8 cellular contexts compared by ENCODE assay signal in the genomic region with DNA sequence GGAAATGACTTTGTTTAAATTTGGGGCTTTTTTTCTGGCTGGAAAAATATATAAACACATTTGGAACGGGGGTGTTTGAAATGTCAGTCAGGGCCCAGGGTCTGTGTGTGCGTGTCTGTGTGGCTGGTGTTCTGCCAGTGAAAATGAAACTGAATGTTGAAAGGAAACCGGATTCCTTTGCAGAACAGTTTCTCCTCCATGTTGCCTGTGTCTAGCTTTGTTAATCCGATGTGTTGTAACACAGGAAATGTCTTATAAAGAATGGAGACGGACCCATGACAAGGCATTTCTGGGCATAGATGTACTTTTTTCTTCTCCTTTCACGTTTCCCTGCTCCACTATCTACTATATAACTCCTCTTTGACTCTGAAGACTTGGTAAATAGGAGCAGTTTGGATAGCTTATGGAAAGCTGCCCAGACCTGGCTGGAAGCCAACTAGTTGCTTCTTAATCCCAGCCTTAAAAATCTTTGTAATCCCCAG. TPM values are rescaled to one million over a fixed set of nuclear protein-coding genes. Genes with fewer than 3 reads are reported as not detected.
DNase-seq lines count a peak whose midpoint lies in the region; ATAC-seq and TF ChIP-seq lines count a peak whose summit lies in the region.

No MANE protein-coding gene starts in this region.

- DNase-seq in GM12865 (ENCODE audit: low read depth) (peak; percentile 90), H4 (ENCODE audit: low spot score) (peak; percentile 88), NB4 (ENCODE audit: low read depth) (peak; percentile 92), activated T-cell treated with anti-CD3 and anti-CD28 coated beads for 1 hour (ENCODE audit: low read depth) (peak; percentile 9), esophagus squamous epithelium (lab: John Stamatoyannopoulos, UW) (no peak), pons (ENCODE audit: low spot score) (peak; percentile 82), OCI-M2 (lab: John Stamatoyannopoulos, UW; ENCODE audit: unreplicated experiment) (no peak), WTC11 (ENCODE audit: low spot score) (no peak)

- peaks cover 68% of the 10 kb centered on the region for H3K27me3 Mint-ChIP-seq in WTC11 (ENCODE audit: low read depth)

- peaks cover 56 to 84% (median 60%) of the 10 kb centered on the region in 3 donors for H3K4me1 ChIP-seq in esophagus squamous epithelium

- no peak overlapping the region for H3K27ac Mint-ChIP-seq in WTC11

- H3K4me1 Mint-ChIP-seq in WTC11, result peaks cover 7% of the 10 kb centered on the region

- no peaks in the 10 kb centered on the region for H3K9me3 ChIP-seq in esophagus squamous epithelium

- TF ChIP-seq POLR2A in NB4 (IDR thresholded peaks at IDR 0.05; ENCODE audit: extremely low read depth, insufficient read length) (peak; percentile 18), esophagus squamous epithelium (IDR thresholded peaks at IDR 0.05) (peak in 1 of 4 donors; percentile 39)

- WGBS in esophagus squamous epithelium, 2 donors, result 0% methylated on average over 6 of the region's 6 CpGs

- H3K4me3 ChIP-seq in GM12865 (ENCODE audit: low read depth, low read length) (peak overlapping the region; percentile 48), NB4 (ENCODE audit: low read depth, low read length) (peak overlapping the region; percentile 87), esophagus squamous epithelium (peak overlapping the region; percentile 2 to 57 (median 40))

- no peaks in the 10 kb centered on the region for H3K27me3 ChIP-seq in esophagus squamous epithelium

- no peaks in the 10 kb centered on the region for H3K36me3 Mint-ChIP-seq in WTC11

- peak overlapping the region; percentile 90 to 99 (median 94) for H3K27ac ChIP-seq in esophagus squamous epithelium

- intact Hi-C loops in esophagus squamous epithelium (cut with DNase I), result no loop called here

- TF ChIP-seq CTCF in GM12865 (IDR thresholded peaks at IDR 0.05; ENCODE audit: insufficient read depth, low read depth, low read length, missing control alignments), result no peak
- TF ChIP-seq CTCF in NB4 (IDR thresholded peaks at IDR 0.05; ENCODE audit: low read depth, low read length), result no peak
- TF ChIP-seq CTCF in esophagus squamous epithelium (IDR thresholded peaks at IDR 0.05), result peak in 1 of 6 experiments; percentile 3
- TF ChIP-seq CTCF in WTC11 (IDR thresholded peaks at IDR 0.05), result no peak

- POLR2A ChIA-PET in WTC11 (lab: Charles Lee), result no interaction called here

- no peaks in the 10 kb centered on the region for H3K9me3 Mint-ChIP-seq in WTC11

- no peaks in the 10 kb centered on the region for H3K36me3 ChIP-seq in esophagus squamous epithelium

- ATAC-seq in WTC11, result no peak

- CTCF ChIA-PET in WTC11 (lab: Charles Lee), result interaction anchor here (0.9 kb wide), 1 partner anchor 26 kb away, joined by 3 read pairs; no protein-coding TSS in a partner anchor

- H3K4me3 Mint-ChIP-seq in WTC11, result no peak overlapping the region

TF ChIP-seq in WTC11, 78 proteins besides CTCF, POLR2A, EP300 and RAD21 (continues in another document):
- no peak for TF ChIP-seq RORB (CRISPR knock-in tag; IDR thresholded peaks at IDR 0.05)
- TF ChIP-seq GRHL2 (CRISPR knock-in tag; IDR thresholded peaks at IDR 0.05; ENCODE audit: insufficient replicate concordance, severe bottlenecking), result no peak
- TF ChIP-seq, protein P1, sequence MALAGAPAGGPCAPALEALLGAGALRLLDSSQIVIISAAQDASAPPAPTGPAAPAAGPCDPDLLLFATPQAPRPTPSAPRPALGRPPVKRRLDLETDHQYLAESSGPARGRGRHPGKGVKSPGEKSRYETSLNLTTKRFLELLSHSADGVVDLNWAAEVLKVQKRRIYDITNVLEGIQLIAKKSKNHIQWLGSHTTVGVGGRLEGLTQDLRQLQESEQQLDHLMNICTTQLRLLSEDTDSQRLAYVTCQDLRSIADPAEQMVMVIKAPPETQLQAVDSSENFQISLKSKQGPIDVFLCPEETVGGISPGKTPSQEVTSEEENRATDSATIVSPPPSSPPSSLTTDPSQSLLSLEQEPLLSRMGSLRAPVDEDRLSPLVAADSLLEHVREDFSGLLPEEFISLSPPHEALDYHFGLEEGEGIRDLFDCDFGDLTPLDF (CRISPR knock-in tag; IDR thresholded peaks at IDR 0.05), result no peak
- TF ChIP-seq, protein P2, sequence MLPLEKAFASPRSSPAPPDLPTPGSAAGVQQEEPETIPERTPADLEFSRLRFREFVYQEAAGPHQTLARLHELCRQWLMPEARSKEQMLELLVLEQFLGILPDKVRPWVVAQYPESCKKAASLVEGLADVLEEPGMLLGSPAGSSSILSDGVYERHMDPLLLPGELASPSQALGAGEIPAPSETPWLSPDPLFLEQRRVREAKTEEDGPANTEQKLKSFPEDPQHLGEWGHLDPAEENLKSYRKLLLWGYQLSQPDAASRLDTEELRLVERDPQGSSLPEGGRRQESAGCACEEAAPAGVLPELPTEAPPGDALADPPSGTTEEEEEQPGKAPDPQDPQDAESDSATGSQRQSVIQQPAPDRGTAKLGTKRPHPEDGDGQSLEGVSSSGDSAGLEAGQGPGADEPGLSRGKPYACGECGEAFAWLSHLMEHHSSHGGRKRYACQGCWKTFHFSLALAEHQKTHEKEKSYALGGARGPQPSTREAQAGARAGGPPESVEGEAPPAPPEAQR (CRISPR knock-in tag; IDR thresholded peaks at IDR 0.05), result no peak
- TF ChIP-seq, protein P3, sequence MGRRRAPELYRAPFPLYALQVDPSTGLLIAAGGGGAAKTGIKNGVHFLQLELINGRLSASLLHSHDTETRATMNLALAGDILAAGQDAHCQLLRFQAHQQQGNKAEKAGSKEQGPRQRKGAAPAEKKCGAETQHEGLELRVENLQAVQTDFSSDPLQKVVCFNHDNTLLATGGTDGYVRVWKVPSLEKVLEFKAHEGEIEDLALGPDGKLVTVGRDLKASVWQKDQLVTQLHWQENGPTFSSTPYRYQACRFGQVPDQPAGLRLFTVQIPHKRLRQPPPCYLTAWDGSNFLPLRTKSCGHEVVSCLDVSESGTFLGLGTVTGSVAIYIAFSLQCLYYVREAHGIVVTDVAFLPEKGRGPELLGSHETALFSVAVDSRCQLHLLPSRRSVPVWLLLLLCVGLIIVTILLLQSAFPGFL (CRISPR knock-in tag; IDR thresholded peaks at IDR 0.05; ENCODE audit: borderline replicate concordance), result no peak
- no peak for TF ChIP-seq ZBTB21 (CRISPR knock-in tag; IDR thresholded peaks at IDR 0.05; ENCODE audit: borderline replicate concordance)
- no peak for TF ChIP-seq CREB1 (CRISPR knock-in tag; IDR thresholded peaks at IDR 0.05)
- no peak for TF ChIP-seq NFATC4 (CRISPR knock-in tag; IDR thresholded peaks at IDR 0.05)
- TF ChIP-seq PRRX2 (CRISPR knock-in tag; IDR thresholded peaks at IDR 0.05), result no peak
- no peak for TF ChIP-seq NFE2L1 (CRISPR knock-in tag; IDR thresholded peaks at IDR 0.05)
- no peak for TF ChIP-seq SOX15 (CRISPR knock-in tag; IDR thresholded peaks at IDR 0.05)
- TF ChIP-seq, protein P4, sequence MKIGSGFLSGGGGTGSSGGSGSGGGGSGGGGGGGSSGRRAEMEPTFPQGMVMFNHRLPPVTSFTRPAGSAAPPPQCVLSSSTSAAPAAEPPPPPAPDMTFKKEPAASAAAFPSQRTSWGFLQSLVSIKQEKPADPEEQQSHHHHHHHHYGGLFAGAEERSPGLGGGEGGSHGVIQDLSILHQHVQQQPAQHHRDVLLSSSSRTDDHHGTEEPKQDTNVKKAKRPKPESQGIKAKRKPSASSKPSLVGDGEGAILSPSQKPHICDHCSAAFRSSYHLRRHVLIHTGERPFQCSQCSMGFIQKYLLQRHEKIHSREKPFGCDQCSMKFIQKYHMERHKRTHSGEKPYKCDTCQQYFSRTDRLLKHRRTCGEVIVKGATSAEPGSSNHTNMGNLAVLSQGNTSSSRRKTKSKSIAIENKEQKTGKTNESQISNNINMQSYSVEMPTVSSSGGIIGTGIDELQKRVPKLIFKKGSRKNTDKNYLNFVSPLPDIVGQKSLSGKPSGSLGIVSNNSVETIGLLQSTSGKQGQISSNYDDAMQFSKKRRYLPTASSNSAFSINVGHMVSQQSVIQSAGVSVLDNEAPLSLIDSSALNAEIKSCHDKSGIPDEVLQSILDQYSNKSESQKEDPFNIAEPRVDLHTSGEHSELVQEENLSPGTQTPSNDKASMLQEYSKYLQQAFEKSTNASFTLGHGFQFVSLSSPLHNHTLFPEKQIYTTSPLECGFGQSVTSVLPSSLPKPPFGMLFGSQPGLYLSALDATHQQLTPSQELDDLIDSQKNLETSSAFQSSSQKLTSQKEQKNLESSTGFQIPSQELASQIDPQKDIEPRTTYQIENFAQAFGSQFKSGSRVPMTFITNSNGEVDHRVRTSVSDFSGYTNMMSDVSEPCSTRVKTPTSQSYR (CRISPR knock-in tag; IDR thresholded peaks at IDR 0.05), result no peak
- TF ChIP-seq, protein P5, sequence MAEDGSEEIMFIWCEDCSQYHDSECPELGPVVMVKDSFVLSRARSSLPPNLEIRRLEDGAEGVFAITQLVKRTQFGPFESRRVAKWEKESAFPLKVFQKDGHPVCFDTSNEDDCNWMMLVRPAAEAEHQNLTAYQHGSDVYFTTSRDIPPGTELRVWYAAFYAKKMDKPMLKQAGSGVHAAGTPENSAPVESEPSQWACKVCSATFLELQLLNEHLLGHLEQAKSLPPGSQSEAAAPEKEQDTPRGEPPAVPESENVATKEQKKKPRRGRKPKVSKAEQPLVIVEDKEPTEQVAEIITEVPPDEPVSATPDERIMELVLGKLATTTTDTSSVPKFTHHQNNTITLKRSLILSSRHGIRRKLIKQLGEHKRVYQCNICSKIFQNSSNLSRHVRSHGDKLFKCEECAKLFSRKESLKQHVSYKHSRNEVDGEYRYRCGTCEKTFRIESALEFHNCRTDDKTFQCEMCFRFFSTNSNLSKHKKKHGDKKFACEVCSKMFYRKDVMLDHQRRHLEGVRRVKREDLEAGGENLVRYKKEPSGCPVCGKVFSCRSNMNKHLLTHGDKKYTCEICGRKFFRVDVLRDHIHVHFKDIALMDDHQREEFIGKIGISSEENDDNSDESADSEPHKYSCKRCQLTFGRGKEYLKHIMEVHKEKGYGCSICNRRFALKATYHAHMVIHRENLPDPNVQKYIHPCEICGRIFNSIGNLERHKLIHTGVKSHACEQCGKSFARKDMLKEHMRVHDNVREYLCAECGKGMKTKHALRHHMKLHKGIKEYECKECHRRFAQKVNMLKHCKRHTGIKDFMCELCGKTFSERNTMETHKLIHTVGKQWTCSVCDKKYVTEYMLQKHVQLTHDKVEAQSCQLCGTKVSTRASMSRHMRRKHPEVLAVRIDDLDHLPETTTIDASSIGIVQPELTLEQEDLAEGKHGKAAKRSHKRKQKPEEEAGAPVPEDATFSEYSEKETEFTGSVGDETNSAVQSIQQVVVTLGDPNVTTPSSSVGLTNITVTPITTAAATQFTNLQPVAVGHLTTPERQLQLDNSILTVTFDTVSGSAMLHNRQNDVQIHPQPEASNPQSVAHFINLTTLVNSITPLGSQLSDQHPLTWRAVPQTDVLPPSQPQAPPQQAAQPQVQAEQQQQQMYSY (CRISPR knock-in tag; IDR thresholded peaks at IDR 0.05), result no peak
- TF ChIP-seq HMGA2 (CRISPR knock-in tag; IDR thresholded peaks at IDR 0.05), result no peak

RNA-seq across cellular contexts. Expression of a gene that starts 2.8 kb away (rescaled TPM):
- total RNA-seq in H4 (2014; rRNA removed; shearing (Covaris generic)), result 7.5 and 16.1 TPM in 2 replicates
- total RNA-seq in esophagus squamous epithelium (100 to 1,000 TPM in 3 of 4 donors, 10 to 100 TPM in 1; 88.7 to 178 (median 128) TPM), WTC11 (2021) (0.44 to 0.72 TPM (median 0.69 TPM) in 3 replicates)

RNA-seq across cellular contexts. Expression of a gene that starts 50.4 kb away (rescaled TPM):
- 44.0 and 59.2 TPM in 2 replicates for total RNA-seq in H4 (2014; rRNA removed; shearing (Covaris generic))
- total RNA-seq in esophagus squamous epithelium, result 10 to 100 TPM; 19.7 to 41.8 (median 29.0) TPM
- 28.7 to 31.6 TPM (median 29.1 TPM) in 3 replicates for total RNA-seq in WTC11 (2021)

Comparison
In these comparisons a context has a peak if more than half of its experiments do, and no peak if none do; other contexts are left out.
1. DNase-seq: peak in GM12865 (single experiment), H4 (single experiment), NB4 (single experiment), activated T-cell treated with anti-CD3 and anti-CD28 coated beads for 1 hour (single experiment) and pons (single experiment); none in esophagus squamous epithelium (single experiment), OCI-M2 (single experiment) and WTC11 (single experiment).
2. Peak in every context shown above with its lines, with median percentiles within 50 percentile points of each other: H3K4me3 ChIP-seq.